25 cellular contexts compared by ENCODE assay signal in genomic region chr2:26475832-26476501, GRCh38. TPM values are rescaled to one million over a fixed set of nuclear protein-coding genes. Genes with fewer than 3 reads are reported as not detected.
DNase-seq lines count a peak whose midpoint lies in the region; ATAC-seq, FAIRE-seq and TF ChIP-seq lines count a peak whose summit lies in the region.
"Had no signal": no experiment of that assay in that cellular context is flagged by ENCODE, and none has a peak within 500 bp of the region (broad histone marks: within the 10 kb centered on the region; RNA-seq: fewer than 3 reads in every experiment).

No MANE protein-coding gene starts in this region.

- H3K27me3 ChIP-seq in H9 (ENCODE audit: insufficient read depth, low read length) (no peaks in the 10 kb centered on the region), K562 (ENCODE audit: control insufficient read depth in 2 of 2, insufficient read depth in 2 of 2, low read length in 2 of 2) (peaks cover 0 to 5% of the 10 kb centered on the region in 2 experiments; a peak in 1 of 5 replicates), neural progenitor cell (no peaks in the 10 kb centered on the region)
- H3K27me3 ChIP-seq: BLaER1 treated with 17β-estradiol and CSF1 and Interleukin-3, amounts not matched to agents 10 nM and 100 nM; MG63; Peyer's patch had no signal

- in situ Hi-C loops in K562 (cut with MboI): no loop called here

- H3K4me3 ChIP-seq in K562 (no peak overlapping the region), neural progenitor cell (no peak overlapping the region)
- H3K4me3 ChIP-seq: A549; BLaER1 treated with 17β-estradiol and CSF1 and Interleukin-3, amounts not matched to agents 10 nM and 100 nM; MG63; Peyer's patch had no signal

- POLR2A ChIA-PET in K562 (lab: Yijun Ruan, JAX): interaction anchor here (0.8 to 1.0 kb wide), 2 partner anchors 9 to 33 kb away, joined by 3 to 4 read pairs; no protein-coding TSS in a partner anchor

- H3K27ac Mint-ChIP-seq in H9: no peak overlapping the region
- peak overlapping the region; percentile 83 for H3K27ac Mint-ChIP-seq in neural progenitor cell
- H3K27ac Mint-ChIP-seq: CD4-positive, alpha-beta T cell had no signal

- H3K9ac ChIP-seq in H9 (ENCODE audit: extremely low read depth, insufficient read length, low read length) (no peak overlapping the region), K562 (ENCODE audit: insufficient read depth in 1 of 2, low read depth in 2 of 2, low read length in 2 of 2) (no peak overlapping the region), neural progenitor cell (no peak overlapping the region)
- H3K9ac ChIP-seq: BLaER1 treated with 17β-estradiol and CSF1 and Interleukin-3, amounts not matched to agents 10 nM and 100 nM had no signal

- H3K79me2 ChIP-seq in H9 (ENCODE audit: insufficient read depth, low read length): no peaks in the 10 kb centered on the region
- H3K79me2 ChIP-seq in K562 (ENCODE audit: control insufficient read depth, insufficient read depth, low read length): no peaks in the 10 kb centered on the region
- H3K79me2 ChIP-seq in neural progenitor cell (ENCODE audit: low read depth): no peaks in the 10 kb centered on the region

- H3K4me2 ChIP-seq in H9 (ENCODE audit: insufficient read depth, insufficient read length, low read length) (no peak overlapping the region), K562 (ENCODE audit: insufficient read depth, low read length) (no peak overlapping the region), neural progenitor cell (no peak overlapping the region)
- H3K4me2 ChIP-seq: A549; BLaER1 treated with 17β-estradiol and CSF1 and Interleukin-3, amounts not matched to agents 10 nM and 100 nM had no signal

- H3K4ac ChIP-seq in H9 (ENCODE audit: low read depth, low read length): no peak overlapping the region

- H3K9me3 ChIP-seq in H9 (ENCODE audit: control insufficient read depth, low read depth, low read length) (no peaks in the 10 kb centered on the region), K562 (replicated peaks; ENCODE audit: control insufficient read depth, insufficient read depth, low read depth, low read length) (no peaks in the 10 kb centered on the region), neural progenitor cell (ENCODE audit: low read depth) (no peaks in the 10 kb centered on the region)
- H3K9me3 ChIP-seq: A549; BLaER1 treated with 17β-estradiol and CSF1 and Interleukin-3, amounts not matched to agents 10 nM and 100 nM; MG63; Peyer's patch had no signal

- H4K20me1 ChIP-seq in H9 (ENCODE audit: control insufficient read depth, insufficient read depth, insufficient read length) (no peaks in the 10 kb centered on the region), K562 (replicated peaks; ENCODE audit: control insufficient read depth, insufficient read depth, low read length) (peaks cover 5% of the 10 kb centered on the region; the same call in 1 of the 2 replicates), neural progenitor cell (ENCODE audit: low read depth) (no peaks in the 10 kb centered on the region)
- H4K20me1 ChIP-seq: BLaER1 treated with 17β-estradiol and CSF1 and Interleukin-3, amounts not matched to agents 10 nM and 100 nM had no signal

- intact Hi-C loops in K562 (cut with micrococcal nuclease): no loop called here

- H3K36me3 Mint-ChIP-seq in H9 (ENCODE audit: insufficient read depth in 1 of 3, low read depth in 3 of 3) (peaks cover 0 to 2% (median 0%) of the 10 kb centered on the region in 3 experiments; a peak in 2 of 7 replicates), neural progenitor cell (no peaks in the 10 kb centered on the region)

- no peak overlapping the region for H2BK12ac ChIP-seq in H9 (ENCODE audit: insufficient read length, low read depth, low read length)

- H3K9me3 Mint-ChIP-seq in H9: peaks cover 0 to 4% of the 10 kb centered on the region in 2 experiments; a peak in 1 of 5 replicates
- H3K9me3 Mint-ChIP-seq in neural progenitor cell: no peaks in the 10 kb centered on the region
- H3K9me3 Mint-ChIP-seq: CD4-positive, alpha-beta T cell had no signal

- no peaks in the 10 kb centered on the region for H3K79me1 ChIP-seq in H9 (ENCODE audit: insufficient read depth, low read depth, low read length, poor library complexity, severe bottlenecking)

- H3K27ac ChIP-seq in H9 (ENCODE audit: insufficient read length, low read depth, low read length) (no peak overlapping the region), K562 (ENCODE audit: extremely low read depth, low read depth, low read length) (no peak overlapping the region), neural progenitor cell (no peak overlapping the region)
- H3K27ac ChIP-seq: A549; BLaER1 treated with 17β-estradiol and CSF1 and Interleukin-3, amounts not matched to agents 10 nM and 100 nM; Peyer's patch had no signal

- no peak for TF ChIP-seq POLR2A in K562 (conservative IDR thresholded peaks at IDR 0.05)

- WGBS in H9 (ENCODE audit: extremely low coverage, insufficient read length, low lambda C conversion rate): no CpG with 5 or more reads among the region's 22 CpGs
- WGBS in K562 (ENCODE audit: insufficient coverage, low coverage, missing lambda C conversion rate): 55% methylated on average over 13 of the region's 22 CpGs

- no peaks in the 10 kb centered on the region for H3K9me1 ChIP-seq in K562 (ENCODE audit: control insufficient read depth, insufficient read depth, low read length)

- peak overlapping the region; percentile 31; the same call in 1 of the 2 replicates for H3K14ac ChIP-seq in H9 (ENCODE audit: insufficient read depth, low read length)

- no peak for FAIRE-seq in K562 (lab: Jason Lieb, UNC)
- FAIRE-seq: A549, GM12891 had no signal

- H2BK15ac ChIP-seq in H9 (ENCODE audit: low read depth, low read length): no peak overlapping the region

- H4K5ac ChIP-seq in H9 (ENCODE audit: insufficient read length, low read depth, low read length): no peak overlapping the region

- no peak overlapping the region for H4K91ac ChIP-seq in H9 (ENCODE audit: insufficient read length, low read depth, low read length)

- BruUV-seq in K562 (replicated peaks; lab: Mats Ljungman, UMichigan): no TSS peak

- H3K56ac ChIP-seq in H9 (ENCODE audit: insufficient read length, low read depth, low read length): no peak overlapping the region

- no peaks in the 10 kb centered on the region for H3K23me2 ChIP-seq in H9 (ENCODE audit: insufficient read length, low read depth, low read length, poor library complexity, severe bottlenecking)

- no peak overlapping the region for H2BK5ac ChIP-seq in H9 (ENCODE audit: insufficient read length, low read length)

- no peak overlapping the region for H3K23ac ChIP-seq in H9 (ENCODE audit: insufficient read length, low read depth, low read length)

- no peak overlapping the region for H3T11ph ChIP-seq in H9 (ENCODE audit: low read length)

- TF ChIP-seq EP300 in K562 (IDR thresholded peaks at IDR 0.05; ENCODE audit: low read length): no peak

- CTCF ChIA-PET in K562 (lab: Yijun Ruan, JAX; ENCODE audit: low intra/inter-chr PET ratio): no interaction called here

- H2BK120ac ChIP-seq in H9 (ENCODE audit: low read depth, low read length, poor library complexity, severe bottlenecking): no peak overlapping the region

- DNase-seq in ELF-1 (ENCODE audit: low read depth, low spot score): peak; percentile 33
- DNase-seq in H9: no peak
- no peak for DNase-seq in K562 (ENCODE audit: extremely low read depth in 1 of 4, low spot score in 3 of 4)
- no peak for DNase-seq in neural progenitor cell (ENCODE audit: low spot score)
- no peak for DNase-seq in NCI-H146 (lab: John Stamatoyannopoulos, UW)
- no peak for DNase-seq in DMS153 (lab: John Stamatoyannopoulos, UW)
- DNase-seq in KG1 (lab: John Stamatoyannopoulos, UW): no peak
- DNase-seq: AML-193; CD4-positive, alpha-beta T cell; COR-L47; GDM1; KBM-7; MG63; NCI-H1694; NCI-H2029 treated with DMSO at 0.1 percent for 48 hours; NCI-H526 treated with DMSO at 0.1 percent for 48 hours; Peyer's patch had no signal

- TF ChIP-seq RAD21 in K562 (CRISPR knock-in tag; conservative IDR thresholded peaks at IDR 0.05 in 1 of 2, IDR thresholded peaks at IDR 0.05 in 1 of 2): no peak

- no peak overlapping the region for H2AFZ ChIP-seq in H9 (ENCODE audit: low read length)
- H2AFZ ChIP-seq in K562 (ENCODE audit: low read depth, low read length): no peak overlapping the region
- no peak overlapping the region for H2AFZ ChIP-seq in neural progenitor cell (replicated peaks)

- H3K18ac ChIP-seq in H9 (ENCODE audit: insufficient read length, low read depth, low read length): peak overlapping the region; percentile 34

- no peak overlapping the region for H3K4me3 Mint-ChIP-seq in H9
- H3K4me3 Mint-ChIP-seq in neural progenitor cell: no peak overlapping the region
- H3K4me3 Mint-ChIP-seq: CD4-positive, alpha-beta T cell had no signal

- ATAC-seq in K562: peak; percentile 18; the same call in 2 of the 3 replicates
- ATAC-seq: A549, SK-N-SH treated with all-trans-retinoic acid at 6 μM for 48 hours had no signal

- no peak overlapping the region for H2AK5ac ChIP-seq in H9 (ENCODE audit: insufficient read length, low read length)

- H4K8ac ChIP-seq in H9 (replicated peaks; ENCODE audit: insufficient read length, low read depth, low read length): no peak overlapping the region

- H3K4me1 Mint-ChIP-seq in H9: peaks cover 8 to 17% of the 10 kb centered on the region in 2 experiments
- peaks cover 8% of the 10 kb centered on the region for H3K4me1 Mint-ChIP-seq in neural progenitor cell

- no peaks in the 10 kb centered on the region; the same call in 1 of the 2 replicates for H3K4me1 ChIP-seq in H9 (ENCODE audit: insufficient read depth, low read length)
- H3K4me1 ChIP-seq in K562 (replicated peaks in 1 of 2; ENCODE audit: control insufficient read depth in 2 of 2, insufficient read depth in 2 of 2, low read length in 2 of 2): peaks cover 0 to 48% of the 10 kb centered on the region in 2 experiments; a peak in 2 of 5 replicates
- H3K4me1 ChIP-seq in neural progenitor cell: peaks cover 13% of the 10 kb centered on the region
- H3K4me1 ChIP-seq: Peyer's patch had no signal

- TF ChIP-seq CTCF in H9 (conservative IDR thresholded peaks at IDR 0.05) (no peak), K562 (IDR thresholded peaks at IDR 0.05 in 2 of 3, conservative IDR thresholded peaks at IDR 0.05 in 1 of 3; ENCODE audit: insufficient read depth in 2 of 3, low read depth in 1 of 3, low read length in 3 of 3) (no peak), neural progenitor cell (IDR thresholded peaks at IDR 0.05) (no peak)

- H3K36me3 ChIP-seq in K562 (ENCODE audit: control insufficient read depth, insufficient read depth, low read length): no peaks in the 10 kb centered on the region
- H3K36me3 ChIP-seq in neural progenitor cell: no peaks in the 10 kb centered on the region
- H3K36me3 ChIP-seq: BLaER1 treated with 17β-estradiol and CSF1 and Interleukin-3, amounts not matched to agents 10 nM and 100 nM; MG63; Peyer's patch had no signal

- H3F3A ChIP-seq in neural progenitor cell (ENCODE audit: low read depth): peaks cover 11% of the 10 kb centered on the region

- no peak overlapping the region for H2BK20ac ChIP-seq in H9 (ENCODE audit: low read depth, low read length, poor library complexity, severe bottlenecking)

- peaks cover 6% of the 10 kb centered on the region for H3K27me3 Mint-ChIP-seq in H9 (ENCODE audit: low read depth)
- H3K27me3 Mint-ChIP-seq in neural progenitor cell (ENCODE audit: insufficient read depth, low read depth): peaks cover 6% of the 10 kb centered on the region
- H3K27me3 Mint-ChIP-seq: CD4-positive, alpha-beta T cell had no signal

RNA-seq across cellular contexts. Expression of gene OTOF, which starts 2.0 kb away (rescaled TPM):
- total RNA-seq in H9 (2021) (0.15 and 0.35 TPM in 2 replicates), K562 (2014; rRNA removed) (0.05 and 0.33 TPM in 2 replicates), K562 (2014; rRNA removed; fragmentation: Illumina TruSeq; extraction: Trizol) (not detected in 2 replicates), K562 (2015; rRNA removed; fragmentation: Illumina TruSeq; extraction: Trizol) (not detected in 2 replicates), K562 (2021) (0.07 TPM in 1 of 2 replicates, not detected in the other), neural progenitor cell (ENCODE audit: low replicate concordance) (0.36 and 0.84 TPM in 2 replicates)
- total RNA-seq in K562 (2011; cell fraction: chromatin; rRNA removed; ENCODE audit: low replicate concordance): 0.11 and 0.49 TPM in 2 replicates
- 0.13 and 0.17 TPM in 2 replicates for total RNA-seq in K562 (2011; cell fraction: nucleolus; rRNA removed)
- total RNA-seq in K562 (2011; cell fraction: nucleoplasm; rRNA removed): not detected in 2 replicates
- polyA plus RNA-seq in K562 (2011; rRNA removed) (0.07 and 0.11 TPM in 2 replicates), K562 (2014; fragmentation: Illumina TruSeq; extraction: Trizol) (not detected in 2 replicates), K562 (2014; fragmentation: Nextera tagmentation; extraction: Ambion mirVana) (not detected), K562 (2014; rRNA removed) (0.03 TPM in 1 of 2 replicates, not detected in the other)
- polyA plus RNA-seq in K562 (2011; cell fraction: cytosol; rRNA removed): 0.12 and 0.24 TPM in 2 replicates
- polyA plus RNA-seq in K562 (2011; cell fraction: nucleus; rRNA removed): 0.22 and 0.31 TPM in 2 replicates
- polyA plus RNA-seq in K562 (2012): 0.03 and 0.12 TPM in 2 replicates
- polyA minus RNA-seq in K562 (2011; rRNA and poly(A)+ RNA removed): 0.04 TPM in 1 of 2 replicates, not detected in the other
- polyA minus RNA-seq in K562 (2011; cell fraction: cytosol; rRNA and poly(A)+ RNA removed): not detected in 2 replicates
- under 0.01 TPM in 1 of 2 replicates, not detected in the other for polyA minus RNA-seq in K562 (2011; cell fraction: nucleus; rRNA and poly(A)+ RNA removed)
- total RNA-seq: H4, HT1080, NCI-H460, OCI-LY7 had no signal
